Comparison of ENCODE assay signal across 10 cellular contexts in the genomic region with DNA sequence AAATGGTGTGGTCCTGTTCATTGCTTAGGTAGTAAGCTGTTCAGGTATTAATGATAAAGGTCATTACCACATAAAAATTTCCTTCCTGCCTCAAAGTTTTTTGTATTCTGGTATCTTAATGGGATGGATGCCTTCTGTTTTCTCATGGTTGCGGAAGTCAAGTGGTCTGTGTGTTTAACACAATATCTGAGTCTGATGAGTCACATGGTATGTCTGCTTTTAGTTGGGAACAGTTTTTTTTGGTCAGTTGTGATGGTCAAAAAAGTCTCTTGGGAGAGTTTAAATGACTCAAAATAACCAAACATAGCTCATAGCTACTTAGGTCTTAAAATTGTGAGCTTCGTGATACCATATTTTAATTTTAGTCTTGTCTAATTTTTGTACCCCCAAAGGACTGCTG. TPM values are rescaled to one million over a fixed set of nuclear protein-coding genes. Genes with fewer than 3 reads are reported as not detected.
DNase-seq lines count a peak whose midpoint lies in the region; ATAC-seq and TF ChIP-seq lines count a peak whose summit lies in the region.
"Had no signal": no experiment of that assay in that cellular context is flagged by ENCODE, and none has a peak within 500 bp of the region (broad histone marks: within the 10 kb centered on the region; RNA-seq: fewer than 3 reads in every experiment).

No MANE protein-coding gene starts in this region.

- no peak overlapping the region for H3K18ac ChIP-seq in IMR-90 (ENCODE audit: low read depth, low read length)

- H3K4me2 ChIP-seq in IMR-90 (ENCODE audit: low read depth, low read length) = peak overlapping the region; percentile 49; the same call in 1 of the 2 replicates

- peak; percentile 56 for ATAC-seq in GM21360 (IDR thresholded peaks at IDR 0.05; ENCODE audit: unreplicated experiment)
- ATAC-seq in IMR-90 (ENCODE audit: low read depth) = peak; percentile 85
- ATAC-seq in left ventricle myocardium superior = peak; percentile 65

- H4K5ac ChIP-seq in IMR-90 (ENCODE audit: low read depth, low read length) = no peak overlapping the region

- no peak overlapping the region for H2AK9ac ChIP-seq in IMR-90 (replicated peaks; ENCODE audit: low read depth, low read length, poor library complexity)

- no peak for TF ChIP-seq RAD21 in IMR-90 (IDR thresholded peaks at IDR 0.05; ENCODE audit: low read length)

- whole genome bisulfite sequencing in IMR-90 (ENCODE audit: extremely low coverage in 2 of 2, insufficient read length in 1 of 2), 2 experiments = no CpG with 5 or more reads among the region's 2 CpGs

- H2AFZ ChIP-seq in IMR-90 (replicated peaks; ENCODE audit: low read length, poor library complexity) = no peak overlapping the region

- no peaks in the 10 kb centered on the region for H3K9me3 ChIP-seq in IMR-90 (ENCODE audit: control insufficient read depth, insufficient read depth, low read length)
- H3K9me3 ChIP-seq: BE2C had no signal

- no peak for TF ChIP-seq POLR2A in IMR-90 (IDR thresholded peaks at IDR 0.05; ENCODE audit: low read depth, low read length)

- no peak overlapping the region for H4K8ac ChIP-seq in IMR-90 (ENCODE audit: low read depth in 2 of 2, low read length in 2 of 2)

- H3K14ac ChIP-seq in IMR-90 (replicated peaks; ENCODE audit: low read depth, low read length) = no peak overlapping the region

- H3K27me3 ChIP-seq in IMR-90 (ENCODE audit: control insufficient read depth, insufficient read depth, low read length) = no peaks in the 10 kb centered on the region
- H3K27me3 ChIP-seq: BE2C had no signal

- no peak overlapping the region for H3K4me3 ChIP-seq in IMR-90 (ENCODE audit: insufficient read depth, low read depth, low read length)

- no peak overlapping the region for H3K23ac ChIP-seq in IMR-90 (ENCODE audit: low read depth, low read length)

- peak overlapping the region; percentile 72 for H2BK5ac ChIP-seq in IMR-90 (ENCODE audit: low read depth, low read length, poor library complexity, severe bottlenecking)

- H3K9ac ChIP-seq in IMR-90 (ENCODE audit: low read depth, low read length) = no peak overlapping the region

- in situ Hi-C loops in IMR-90 (cut with MboI; ENCODE audit: low sequenced_read_pairs) = no loop called here

- CTCF ChIA-PET in IMR-90 (lab: Yijun Ruan, JAX) = interaction anchor here (0.5 to 1.1 kb wide), 3 partner anchors 9 to 40 kb away, joined by 3 to 5 read pairs (median 3); no protein-coding TSS in a partner anchor

- H3K4ac ChIP-seq in IMR-90 (ENCODE audit: low read depth, low read length) = no peak overlapping the region

- H2BK120ac ChIP-seq in IMR-90 (ENCODE audit: low read depth, low read length) = no peak overlapping the region

- POLR2A ChIA-PET in IMR-90 (lab: Charles Lee; ENCODE audit: unreplicated experiment) = no interaction called here

- TF ChIP-seq CTCF in IMR-90 (conservative IDR thresholded peaks at IDR 0.05; ENCODE audit: low read depth, low read length) = no peak

- peaks cover 3% of the 10 kb centered on the region; the same call in 1 of the 2 replicates for H3K9me1 ChIP-seq in IMR-90 (ENCODE audit: insufficient read depth, low read length)

- H3K79me1 ChIP-seq in IMR-90 (ENCODE audit: low read depth in 1 of 2, low read length in 2 of 2) = peaks cover 3 to 25% of the 10 kb centered on the region in 2 experiments; a peak in 2 of 4 replicates

- DNase-seq in AG08395 (ENCODE audit: low spot score) (peak; percentile 67), IMR-90 (peak; percentile 85), left ventricle myocardium superior (no peak), HuH-7.5 (ENCODE audit: low spot score) (no peak), NCI-H345 treated with DMSO at 0.1 percent for 48 hours (lab: John Stamatoyannopoulos, UW; ENCODE audit: unreplicated experiment) (no peak), NCI-H1436 treated with DMSO at 0.1 percent for 48 hours (lab: John Stamatoyannopoulos, UW) (no peak)
- no peak for DNase-seq in central memory CD4-positive, alpha-beta T cell
- DNase-seq: activated naive CD4-positive, alpha-beta T cell treated with anti-CD3 and anti-CD28 coated beads for 36 hours; BE2C had no signal

- peak overlapping the region; percentile 37; the same call in 1 of the 2 replicates for H3K56ac ChIP-seq in IMR-90 (ENCODE audit: extremely low read depth, insufficient read depth, low read length)

- BruUV-seq in IMR-90 (replicated peaks; lab: Mats Ljungman, UMichigan) = no TSS peak

- peaks cover 2% of the 10 kb centered on the region for H3K4me1 ChIP-seq in IMR-90 (ENCODE audit: control insufficient read depth, insufficient read depth, low read length)

- peaks cover 1% of the 10 kb centered on the region; the same call in 1 of the 2 replicates for H3K36me3 ChIP-seq in IMR-90 (ENCODE audit: control insufficient read depth, insufficient read depth, low read length)
- H3K36me3 ChIP-seq: BE2C had no signal

- no peak overlapping the region for H2BK20ac ChIP-seq in IMR-90 (ENCODE audit: low read depth, low read length)

- H4K91ac ChIP-seq in IMR-90 (ENCODE audit: insufficient read depth, low read depth, low read length) = no peak overlapping the region

- H2BK15ac ChIP-seq in IMR-90 (ENCODE audit: low read depth, low read length) = no peak overlapping the region

- dilution Hi-C loops in IMR-90 (cut with HindIII; ENCODE audit: low sequenced_read_pairs, unreplicated experiment) = no loop called here

- no peak overlapping the region for H2AK5ac ChIP-seq in IMR-90 (ENCODE audit: low read depth, low read length)

- intact Hi-C loops in IMR-90 (cut with micrococcal nuclease) = no loop called here
- intact Hi-C loops in left ventricle myocardium superior (cut with micrococcal nuclease) = no loop called here

- H4K20me1 ChIP-seq in IMR-90 (ENCODE audit: insufficient read depth, low read length) = no peaks in the 10 kb centered on the region

- H3K27ac ChIP-seq in IMR-90 (ENCODE audit: insufficient read depth, low read length) = no peak overlapping the region

TF ChIP-seq in IMR-90, 13 proteins besides CTCF, POLR2A, EP300 and RAD21:
- TF ChIP-seq RCOR1 (IDR thresholded peaks at IDR 0.05; ENCODE audit: insufficient replicate concordance, low read length) = no peak
- no peak for TF ChIP-seq NFE2L2 (IDR thresholded peaks at IDR 0.05; ENCODE audit: low read depth, low read length)
- TF ChIP-seq CEBPB (IDR thresholded peaks at IDR 0.05; ENCODE audit: low read depth, low read length) = peak; percentile 59; the same call in 1 of the 2 replicates
- no peak for TF ChIP-seq RFX5 (IDR thresholded peaks at IDR 0.05; ENCODE audit: low read depth, low read length)
- no peak for TF ChIP-seq MXI1 (IDR thresholded peaks at IDR 0.05; ENCODE audit: borderline replicate concordance, low read depth, low read length)
- TF ChIP-seq, protein P1, sequence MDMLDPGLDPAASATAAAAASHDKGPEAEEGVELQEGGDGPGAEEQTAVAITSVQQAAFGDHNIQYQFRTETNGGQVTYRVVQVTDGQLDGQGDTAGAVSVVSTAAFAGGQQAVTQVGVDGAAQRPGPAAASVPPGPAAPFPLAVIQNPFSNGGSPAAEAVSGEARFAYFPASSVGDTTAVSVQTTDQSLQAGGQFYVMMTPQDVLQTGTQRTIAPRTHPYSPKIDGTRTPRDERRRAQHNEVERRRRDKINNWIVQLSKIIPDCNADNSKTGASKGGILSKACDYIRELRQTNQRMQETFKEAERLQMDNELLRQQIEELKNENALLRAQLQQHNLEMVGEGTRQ (IDR thresholded peaks at IDR 0.05; ENCODE audit: low read depth, low read length) = peak; percentile 64; the same call in 1 of the 2 replicates
- peak; percentile 61 for TF ChIP-seq FOS (IDR thresholded peaks at IDR 0.05; ENCODE audit: low read depth, low read length)
- TF ChIP-seq CHD1 (IDR thresholded peaks at IDR 0.05; ENCODE audit: low read depth, low read length) = no peak
- no peak for TF ChIP-seq MAZ (IDR thresholded peaks at IDR 0.05; ENCODE audit: borderline replicate concordance, low read depth, low read length)
- no peak for TF ChIP-seq ELK1 (IDR thresholded peaks at IDR 0.05; ENCODE audit: borderline replicate concordance, low read depth, low read length)
- TF ChIP-seq MAFK (IDR thresholded peaks at IDR 0.05; ENCODE audit: low read depth, low read length) = no peak
- TF ChIP-seq BHLHE40 (IDR thresholded peaks at IDR 0.05; ENCODE audit: low read depth, low read length) = no peak

RNA-seq across cellular contexts. Expression of gene STK38L, which starts 40.7 kb away (rescaled TPM):
- total RNA-seq in IMR-90 (2012; rRNA removed) (7.2 and 15.3 TPM in 2 replicates), left ventricle myocardium superior (66.1 TPM)
- 4.1 and 5.1 TPM in 2 replicates for polyA plus RNA-seq in IMR-90 (2012; rRNA removed)
- polyA plus RNA-seq in IMR-90 (2012; cell fraction: cytosol; rRNA removed) = 0.58 and 1.9 TPM in 2 replicates
- polyA plus RNA-seq in IMR-90 (2012; cell fraction: nucleus; rRNA removed; ENCODE audit: low replicate concordance) = 0.64 and 8.8 TPM in 2 replicates

RNA-seq across cellular contexts. Expression of gene BMAL2, which starts 47.9 kb away (rescaled TPM):
- 55.3 and 57.0 TPM in 2 replicates for total RNA-seq in IMR-90 (2012; rRNA removed)
- 8.7 and 11.0 TPM in 2 replicates for polyA plus RNA-seq in IMR-90 (2012; rRNA removed)
- 2.4 and 3.4 TPM in 2 replicates for polyA plus RNA-seq in IMR-90 (2012; cell fraction: cytosol; rRNA removed)
- 1.5 and 5.3 TPM in 2 replicates for polyA plus RNA-seq in IMR-90 (2012; cell fraction: nucleus; rRNA removed; ENCODE audit: low replicate concordance)
- total RNA-seq in left ventricle myocardium superior = 2.5 TPM

Comparison
In these comparisons a context has a peak if more than half of its experiments do, and no peak if none do; other contexts are left out.
1. DNase-seq: peak in AG08395 (single experiment) and IMR-90 (single experiment); none in left ventricle myocardium superior (single experiment), HuH-7.5 (single experiment), central memory CD4-positive, alpha-beta T cell (single experiment), NCI-H345 treated with DMSO at 0.1 percent for 48 hours (single experiment) and NCI-H1436 treated with DMSO at 0.1 percent for 48 hours (single experiment).
2. RNA of gene BMAL2, which starts 47.9 kb away (total RNA-seq): 55.3 to 57.0 TPM in IMR-90; 2.5 TPM in left ventricle myocardium superior (single experiment); every median in the first group is over 10 times any median in the second.
3. Peak in every context shown above with its lines, with median percentiles within 50 percentile points of each other: ATAC-seq.